ENCODE assay signal across 8 cellular contexts in the genomic region with DNA sequence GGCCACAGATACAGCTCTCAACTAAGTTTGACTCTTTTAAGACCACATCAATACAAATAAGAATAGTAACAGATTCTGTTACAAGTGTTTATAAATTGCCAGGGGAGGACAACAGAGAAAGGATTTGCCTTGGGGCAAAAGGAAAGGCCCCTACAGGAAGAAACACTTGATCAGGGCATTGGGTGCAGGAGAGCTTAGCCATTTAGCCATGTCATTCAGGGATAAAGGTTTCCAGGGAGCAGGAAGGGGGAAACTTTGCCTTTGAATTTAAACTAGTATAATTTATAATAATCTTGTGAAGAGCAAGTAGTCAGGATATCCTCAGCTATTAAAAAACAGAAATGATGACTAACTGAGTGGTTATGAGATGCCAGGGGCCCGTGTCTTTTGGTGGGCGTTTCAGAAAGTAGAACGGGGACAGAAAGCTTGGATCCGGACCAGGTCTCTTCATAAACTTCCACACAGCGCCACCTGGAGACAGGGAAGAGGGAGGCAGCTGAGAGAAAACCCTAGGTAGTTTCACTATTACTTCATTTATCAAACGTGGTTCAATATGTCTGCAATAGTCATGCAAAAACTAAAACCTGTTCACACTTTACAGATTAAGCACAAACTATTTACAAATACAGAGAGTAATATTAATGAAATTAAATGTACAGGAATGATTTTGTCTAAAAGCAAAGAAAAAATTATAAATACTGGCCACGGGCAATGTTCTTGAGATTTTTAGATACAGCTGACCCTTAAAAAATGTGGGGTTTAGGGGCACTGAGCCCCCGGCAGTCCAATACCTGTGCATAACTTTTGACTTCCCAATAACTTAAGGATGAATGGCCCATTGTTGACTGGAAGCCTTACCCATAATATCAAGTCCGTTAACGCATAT. TPM values are rescaled to one million over a fixed set of nuclear protein-coding genes. Genes with fewer than 3 reads are reported as not detected.
A peak's percentile ranks its signal among the peaks of the same experiment; 100 is the strongest.
DNase-seq lines count a peak whose midpoint lies in the region; ATAC-seq lines count a peak whose summit lies in the region.

No MANE protein-coding gene starts in this region.

- no peaks in the 10 kb centered on the region for H3K9me3 Mint-ChIP-seq in activated CD4-positive, alpha-beta memory T cell treated with anti-CD3 and anti-CD28 coated beads, Interleukin-2, amount 10 ng/mL, durations not matched to agents 7 days and 5 days

- no peaks in the 10 kb centered on the region; the same call in 1 of the 2 replicates for H3K4me1 ChIP-seq in HAP-1
- H3K4me1 ChIP-seq in effector memory CD4-positive, alpha-beta T cell (ENCODE audit: control insufficient read depth, insufficient read depth, low read length, poor library complexity, severe bottlenecking), result no peaks in the 10 kb centered on the region

- POLR2A ChIA-PET in activated CD4-positive, alpha-beta memory T cell treated with anti-CD3 and anti-CD28 coated beads, Interleukin-2, amount 10 ng/mL, durations not matched to agents 7 days and 5 days (lab: Charles Lee), result interaction anchor here (0.9 kb wide), 1 partner anchor 14 kb away, joined by 3 read pairs; no protein-coding TSS in a partner anchor

- H3K4me3 ChIP-seq in HAP-1, result no peak overlapping the region
- H3K4me3 ChIP-seq in effector memory CD4-positive, alpha-beta T cell (ENCODE audit: insufficient read depth, low read depth, low read length, poor library complexity, severe bottlenecking), result no peak overlapping the region

- H3K9me3 ChIP-seq in HAP-1, result no peaks in the 10 kb centered on the region
- no peaks in the 10 kb centered on the region for H3K9me3 ChIP-seq in effector memory CD4-positive, alpha-beta T cell (ENCODE audit: control insufficient read depth, low read length)

- CTCF ChIA-PET in activated CD4-positive, alpha-beta memory T cell treated with anti-CD3 and anti-CD28 coated beads, Interleukin-2, amount 10 ng/mL, durations not matched to agents 7 days and 5 days (lab: Charles Lee), result interaction anchor here (0.6 to 2.7 kb wide), 30 partner anchors 8 to 600 kb away, joined by 3 to 19 read pairs (median 4); partner anchors contain the start of gene FBXO7

- H3K27me3 Mint-ChIP-seq in activated CD4-positive, alpha-beta memory T cell treated with anti-CD3 and anti-CD28 coated beads, Interleukin-2, amount 10 ng/mL, durations not matched to agents 7 days and 5 days, result peaks cover 5% of the 10 kb centered on the region

- H3K27me3 ChIP-seq in HAP-1 (ENCODE audit: low read depth), result no peaks in the 10 kb centered on the region
- H3K27me3 ChIP-seq in effector memory CD4-positive, alpha-beta T cell (replicated peaks; ENCODE audit: control insufficient read depth, insufficient read depth, low read length, poor library complexity, severe bottlenecking), result no peaks in the 10 kb centered on the region

- no peak overlapping the region for H3K27ac Mint-ChIP-seq in activated CD4-positive, alpha-beta memory T cell treated with anti-CD3 and anti-CD28 coated beads, Interleukin-2, amount 10 ng/mL, durations not matched to agents 7 days and 5 days

- DNase-seq in AG20443 (ENCODE audit: low spot score) (peak; percentile 79), HAP-1 (ENCODE audit: low spot score in 2 of 2) (peak; percentile 39 to 76), NCI-H69 (lab: John Stamatoyannopoulos, UW) (peak; percentile 81), midbrain (lab: John Stamatoyannopoulos, UW) (peak; percentile 67)
- peak; percentile 76 for DNase-seq in activated CD4-positive, alpha-beta memory T cell treated with anti-CD3 and anti-CD28 coated beads, Interleukin-2, amount 10 ng/mL, durations not matched to agents 7 days and 5 days
- DNase-seq in effector memory CD4-positive, alpha-beta T cell, result peak; percentile 24 to 49 (median 28)
- peak; percentile 46 to 57 for DNase-seq in stimulated activated CD8-positive, alpha-beta memory T cell treated with anti-CD3 and anti-CD28 coated beads, Interleukin-2, amount 100 ng/mL, for 48 hours (ENCODE audit: low read depth in 2 of 2)

- peaks cover 7% of the 10 kb centered on the region for H3K4me1 Mint-ChIP-seq in activated CD4-positive, alpha-beta memory T cell treated with anti-CD3 and anti-CD28 coated beads, Interleukin-2, amount 10 ng/mL, durations not matched to agents 7 days and 5 days

- no peak overlapping the region for H3K27ac ChIP-seq in effector memory CD4-positive, alpha-beta T cell (ENCODE audit: insufficient read depth, low read length, poor library complexity, severe bottlenecking)

- ATAC-seq in GM19324 (IDR thresholded peaks at IDR 0.05; ENCODE audit: low FRiP score, unreplicated experiment), result no peak

- no peak overlapping the region for H3K4me3 Mint-ChIP-seq in activated CD4-positive, alpha-beta memory T cell treated with anti-CD3 and anti-CD28 coated beads, Interleukin-2, amount 10 ng/mL, durations not matched to agents 7 days and 5 days

- H3K36me3 Mint-ChIP-seq in activated CD4-positive, alpha-beta memory T cell treated with anti-CD3 and anti-CD28 coated beads, Interleukin-2, amount 10 ng/mL, durations not matched to agents 7 days and 5 days (ENCODE audit: low read depth), result no peaks in the 10 kb centered on the region

- H3K36me3 ChIP-seq in HAP-1 (replicated peaks), result no peaks in the 10 kb centered on the region
- H3K36me3 ChIP-seq in effector memory CD4-positive, alpha-beta T cell (ENCODE audit: control insufficient read depth, insufficient read depth, low read length), result no peaks in the 10 kb centered on the region

- in situ Hi-C loops in HAP-1 (cut with MboI; ENCODE audit: low sequenced_read_pairs), result loop anchor here (10.0 kb wide), 1 partner anchor 291 kb away; no protein-coding TSS in a partner anchor

RNA-seq across cellular contexts. Expression of gene SLC5A4, which starts 11.0 kb away (rescaled TPM):
- not detected for total RNA-seq in activated CD4-positive, alpha-beta memory T cell treated with anti-CD3 and anti-CD28 coated beads, Interleukin-2, amount 10 ng/mL, durations not matched to agents 7 days and 5 days

Comparison
In these comparisons a context has a peak if more than half of its experiments do, and no peak if none do; other contexts are left out.
1. DNase-seq: peak in every context shown above with its lines; median percentile 81 in NCI-H69; 79 in AG20443; 76 in activated CD4-positive, alpha-beta memory T cell treated with anti-CD3 and anti-CD28 coated beads, Interleukin-2, amount 10 ng/mL, durations not matched to agents 7 days and 5 days; 67 in midbrain; 58 in HAP-1; 52 in stimulated activated CD8-positive, alpha-beta memory T cell treated with anti-CD3 and anti-CD28 coated beads, Interleukin-2, amount 100 ng/mL, for 48 hours; 28 in effector memory CD4-positive, alpha-beta T cell.